Comparison of ENCODE assay signal across 9 cellular contexts in genomic region chr6:76682842-76683241, GRCh38.
DNase-seq lines count a peak whose midpoint lies in the region; ATAC-seq and TF ChIP-seq lines count a peak whose summit lies in the region.
"Had no signal": no experiment of that assay in that cellular context is flagged by ENCODE, and none has a peak within 500 bp of the region (broad histone marks: within the 10 kb centered on the region; RNA-seq: fewer than 3 reads in every experiment).

No MANE protein-coding gene starts in this region.

- H3K36me3 Mint-ChIP-seq in nephron (ENCODE audit: low read depth): no peaks in the 10 kb centered on the region
- no peaks in the 10 kb centered on the region for H3K36me3 Mint-ChIP-seq in activated CD4-positive, alpha-beta T cell treated with anti-CD3 and anti-CD28 coated beads for 36 hours (ENCODE audit: low read depth)

- no peaks in the 10 kb centered on the region for H3K9me3 ChIP-seq in adipocyte (ENCODE audit: control insufficient read depth, low read length)
- H3K9me3 ChIP-seq in prostate gland: no peaks in the 10 kb centered on the region

- H3K4me3 ChIP-seq in adipocyte (ENCODE audit: low read length) (no peak overlapping the region), prostate gland (no peak overlapping the region)

- POLR2A ChIA-PET in activated CD4-positive, alpha-beta T cell treated with anti-CD3 and anti-CD28 coated beads for 36 hours (lab: Charles Lee): no interaction called here

- H3K4me1 Mint-ChIP-seq in nephron: peaks cover 7% of the 10 kb centered on the region
- no peaks in the 10 kb centered on the region for H3K4me1 Mint-ChIP-seq in activated CD4-positive, alpha-beta T cell treated with anti-CD3 and anti-CD28 coated beads for 36 hours
- H3K4me1 Mint-ChIP-seq: naive B cell had no signal

- no peak overlapping the region for H3K4me3 Mint-ChIP-seq in nephron
- H3K4me3 Mint-ChIP-seq in activated CD4-positive, alpha-beta T cell treated with anti-CD3 and anti-CD28 coated beads for 36 hours: no peak overlapping the region
- H3K4me3 Mint-ChIP-seq: naive B cell had no signal

- DNase-seq in DMS 273 (lab: John Stamatoyannopoulos, UW; ENCODE audit: unreplicated experiment): peak; percentile 17
- no peak for DNase-seq in DMS 273 treated with DMSO at 0.1 percent for 48 hours (lab: John Stamatoyannopoulos, UW)
- DNase-seq in adipocyte (ENCODE audit: low read depth): peak; percentile 70
- no peak for DNase-seq in medulla oblongata (ENCODE audit: extremely low spot score)
- DNase-seq in prostate gland (ENCODE audit: low spot score): no peak
- DNase-seq in activated CD4-positive, alpha-beta T cell treated with anti-CD3 and anti-CD28 coated beads for 36 hours: no peak
- DNase-seq: naive B cell had no signal

- H3K27ac ChIP-seq in prostate gland: no peak overlapping the region

- no peak overlapping the region for H3K9ac ChIP-seq in adipocyte (ENCODE audit: low read length)

- 23% methylated on average over 1 of the region's 1 CpG for WGBS in prostate gland

- CTCF ChIA-PET in activated CD4-positive, alpha-beta T cell treated with anti-CD3 and anti-CD28 coated beads for 36 hours (lab: Charles Lee): no interaction called here

- no peaks in the 10 kb centered on the region for H3K27me3 Mint-ChIP-seq in nephron (ENCODE audit: low read depth)
- no peaks in the 10 kb centered on the region for H3K27me3 Mint-ChIP-seq in activated CD4-positive, alpha-beta T cell treated with anti-CD3 and anti-CD28 coated beads for 36 hours
- H3K27me3 Mint-ChIP-seq: naive B cell had no signal

- intact Hi-C loops in prostate gland (cut with DNase I): no loop called here
- intact Hi-C loops in activated CD4-positive, alpha-beta T cell treated with anti-CD3 and anti-CD28 coated beads for 36 hours (cut with DNase I, micrococcal nuclease): no loop called here

- H3K27me3 ChIP-seq in adipocyte (replicated peaks; ENCODE audit: control insufficient read depth, insufficient read depth, low read length) (no peaks in the 10 kb centered on the region), prostate gland (replicated peaks; ENCODE audit: insufficient read depth) (no peaks in the 10 kb centered on the region)

- no peak overlapping the region for H3K27ac Mint-ChIP-seq in nephron
- H3K27ac Mint-ChIP-seq in activated CD4-positive, alpha-beta T cell treated with anti-CD3 and anti-CD28 coated beads for 36 hours: no peak overlapping the region
- H3K27ac Mint-ChIP-seq: naive B cell had no signal

- TF ChIP-seq CTCF in nephron (IDR thresholded peaks at IDR 0.05; ENCODE audit: unreplicated experiment in 3 of 3) (peak; percentile 48 to 64 (median 55)), prostate gland (IDR thresholded peaks at IDR 0.05) (peak in 1 of 4 experiments; percentile 21)

- H3K36me3 ChIP-seq in adipocyte (ENCODE audit: control insufficient read depth, insufficient read depth, low read length, severe bottlenecking): no peaks in the 10 kb centered on the region
- H3K36me3 ChIP-seq in prostate gland: no peaks in the 10 kb centered on the region

- H3K9me3 Mint-ChIP-seq in nephron: no peaks in the 10 kb centered on the region
- peaks cover 6% of the 10 kb centered on the region for H3K9me3 Mint-ChIP-seq in activated CD4-positive, alpha-beta T cell treated with anti-CD3 and anti-CD28 coated beads for 36 hours (ENCODE audit: low read depth)

- peaks cover 6% of the 10 kb centered on the region for H3K4me1 ChIP-seq in adipocyte (ENCODE audit: control insufficient read depth, insufficient read depth, low read length)
- no peaks in the 10 kb centered on the region for H3K4me1 ChIP-seq in prostate gland (replicated peaks)

- no peak for TF ChIP-seq POLR2A in prostate gland (IDR thresholded peaks at IDR 0.05)

- ATAC-seq in HG03432 (IDR thresholded peaks at IDR 0.05; ENCODE audit: unreplicated experiment): peak; percentile 77
- ATAC-seq in activated CD4-positive, alpha-beta T cell treated with anti-CD3 and anti-CD28 coated beads for 36 hours: no peak

Comparison
In these comparisons a context has a peak if more than half of its experiments do, and no peak if none do; other contexts are left out.
1. DNase-seq: peak in DMS 273 (single experiment) and adipocyte (single experiment); none in DMS 273 treated with DMSO at 0.1 percent for 48 hours (single experiment), medulla oblongata (single experiment), prostate gland (single experiment) and activated CD4-positive, alpha-beta T cell treated with anti-CD3 and anti-CD28 coated beads for 36 hours (single experiment).